ENCODE assay signal across 8 cellular contexts in genomic region chr17:17682293-17682736, GRCh38. TPM values are rescaled to one million over a fixed set of nuclear protein-coding genes. Genes with fewer than 3 reads are reported as not detected.
DNase-seq lines count a peak whose midpoint lies in the region; ATAC-seq and TF ChIP-seq lines count a peak whose summit lies in the region.

No MANE protein-coding gene starts in this region.

- no peak for TF ChIP-seq CTCF in breast epithelium (IDR thresholded peaks at IDR 0.05)

- peak overlapping the region; percentile 69 to 96 (median 77) for H3K4me3 ChIP-seq in breast epithelium

- peak; percentile 29 for DNase-seq in NK-92 treated with Interleukin-12 subunit alpha and Interleukin-12 subunit beta, amount 100 ng/mL, for 24 hours (lab: John Stamatoyannopoulos, UW)
- DNase-seq in NK-92 (lab: John Stamatoyannopoulos, UW; ENCODE audit: unreplicated experiment), result no peak
- DNase-seq in T-helper 22 cell (ENCODE audit: low read depth), result peak; percentile 31
- no peak for DNase-seq in breast epithelium (ENCODE audit: low spot score in 2 of 2)
- DNase-seq in kidney tubule cell (ENCODE audit: low spot score), result peak; percentile 64
- DNase-seq in stimulated activated CD4-positive, alpha-beta T cell treated with anti-CD3 and anti-CD28 coated beads, Interleukin-15, amount 100 ng/mL, for 48 hours (ENCODE audit: low read depth in 2 of 2), result peak; percentile 24 to 39

- TF ChIP-seq POLR2A in breast epithelium (IDR thresholded peaks at IDR 0.05), result no peak

- no peaks in the 10 kb centered on the region for H3K27me3 ChIP-seq in breast epithelium

- peaks cover 17 to 31% of the 10 kb centered on the region in 2 donors for H3K4me1 ChIP-seq in breast epithelium

- peak overlapping the region; percentile 96 to 99 for H3K27ac ChIP-seq in breast epithelium

- ATAC-seq in HG03196 (IDR thresholded peaks at IDR 0.05; ENCODE audit: unreplicated experiment), result peak; percentile 17
- no peak for ATAC-seq in HG02973 (IDR thresholded peaks at IDR 0.05; ENCODE audit: unreplicated experiment)

- intact Hi-C loops in breast epithelium (cut with DNase I; ENCODE audit: low total_unique reads), result no loop called here

- H3K36me3 ChIP-seq in breast epithelium, result no peaks in the 10 kb centered on the region

- H3K9me3 ChIP-seq in breast epithelium, result no peaks in the 10 kb centered on the region

RNA-seq across cellular contexts. Expression of gene RAI1, which starts 1.1 kb away (rescaled TPM):
- total RNA-seq in breast epithelium, result 10 to 100 TPM in 2 of 3 donors, 1 to 10 TPM in 1; 5.6 to 25.6 (median 20.6) TPM

Comparison
In these comparisons a context has a peak if more than half of its experiments do, and no peak if none do; other contexts are left out.
1. DNase-seq: peak in NK-92 treated with Interleukin-12 subunit alpha and Interleukin-12 subunit beta, amount 100 ng/mL, for 24 hours (single experiment), T-helper 22 cell (single experiment), kidney tubule cell (single experiment) and stimulated activated CD4-positive, alpha-beta T cell treated with anti-CD3 and anti-CD28 coated beads, Interleukin-15, amount 100 ng/mL, for 48 hours (2 of 2); none in NK-92 (single experiment) and breast epithelium (0 of 2).